Comparison of ENCODE assay signal across 16 cellular contexts in genomic region chr6:52388790-52389189, GRCh38. TPM values are rescaled to one million over a fixed set of nuclear protein-coding genes. Genes with fewer than 3 reads are reported as not detected.
DNase-seq lines count a peak whose midpoint lies in the region; ATAC-seq and TF ChIP-seq lines count a peak whose summit lies in the region.
"Had no signal": no experiment of that assay in that cellular context is flagged by ENCODE, and none has a peak within 500 bp of the region (broad histone marks: within the 10 kb centered on the region; RNA-seq: fewer than 3 reads in every experiment).

No MANE protein-coding gene starts in this region.

- peak in 1 of 2 donors; percentile 15 for TF ChIP-seq POLR2A in thyroid gland (IDR thresholded peaks at IDR 0.05)

- H3K9me3 ChIP-seq in thyroid gland = no peaks in the 10 kb centered on the region

- ATAC-seq in activated T-cell treated with anti-CD3 and anti-CD28 coated beads, Interleukin-2, amount 50 U/mL, for 72 hours (replicated peaks in 1 of 2) = no peak
- no peak for ATAC-seq in activated CD8-positive, alpha-beta T cell treated with anti-CD3 and anti-CD28 coated beads, Interleukin-2, amount 10 ng/mL, durations not matched to agents 7 days and 5 days
- ATAC-seq in GM18519 (IDR thresholded peaks at IDR 0.05; ENCODE audit: low FRiP score, unreplicated experiment) = no peak

- no peak for DNase-seq in activated T-cell treated with anti-CD3 and anti-CD28 coated beads, Interleukin-2, amount 50 U/mL, for 72 hours
- DNase-seq in activated T-cell treated with anti-CD3 and anti-CD28 coated beads, Interleukin-2, amount 50 U/mL, for 1 hour = no peak
- no peak for DNase-seq in activated CD8-positive, alpha-beta T cell treated with anti-CD3 and anti-CD28 coated beads, Interleukin-2, amount 10 ng/mL, durations not matched to agents 7 days and 5 days
- no peak for DNase-seq in immature natural killer cell
- DNase-seq in thyroid gland = peak; percentile 25 to 48
- no peak for DNase-seq in HFFc6
- DNase-seq in activated CD4-positive, alpha-beta T cell treated with anti-CD3 and anti-CD28 coated beads for 1 hour = no peak
- DNase-seq: activated CD4-positive, CD25-positive, alpha-beta regulatory T cell; activated naive CD4-positive, alpha-beta T cell treated with anti-CD3 and anti-CD28 coated beads, Interleukin-2, amount 50 U/mL, for 16 hours; effector CD4-positive, alpha-beta T cell; GM23248; retina; SHP77 had no signal

- H3K4me1 Mint-ChIP-seq in activated T-cell treated with anti-CD3 and anti-CD28 coated beads, Interleukin-2, amount 50 U/mL, for 72 hours (ENCODE audit: low read depth) = peaks cover 81% of the 10 kb centered on the region
- peaks cover 74% of the 10 kb centered on the region for H3K4me1 Mint-ChIP-seq in activated CD8-positive, alpha-beta T cell treated with anti-CD3 and anti-CD28 coated beads, Interleukin-2, amount 10 ng/mL, durations not matched to agents 7 days and 5 days (ENCODE audit: low read depth)
- H3K4me1 Mint-ChIP-seq in immature natural killer cell = peaks cover 48 to 49% of the 10 kb centered on the region in 2 donors
- H3K4me1 Mint-ChIP-seq in HFFc6 (ENCODE audit: low read depth) = peaks cover 52% of the 10 kb centered on the region

- H3K4me1 ChIP-seq in thyroid gland = peaks cover 17% of the 10 kb centered on the region in 2 donors

- H3K27ac Mint-ChIP-seq in activated T-cell treated with anti-CD3 and anti-CD28 coated beads, Interleukin-2, amount 50 U/mL, for 72 hours = peak overlapping the region; percentile 31
- peak overlapping the region; percentile 96 for H3K27ac Mint-ChIP-seq in activated CD8-positive, alpha-beta T cell treated with anti-CD3 and anti-CD28 coated beads, Interleukin-2, amount 10 ng/mL, durations not matched to agents 7 days and 5 days
- H3K27ac Mint-ChIP-seq in immature natural killer cell = peak overlapping the region; percentile 5 to 97 (median 92)
- H3K27ac Mint-ChIP-seq in HFFc6 = no peak overlapping the region

- no peaks in the 10 kb centered on the region for H3K36me3 ChIP-seq in thyroid gland

- peaks cover under 1 to 8% of the 10 kb centered on the region in 2 donors for H3K36me3 Mint-ChIP-seq in activated T-cell treated with anti-CD3 and anti-CD28 coated beads, Interleukin-2, amount 50 U/mL, for 72 hours (ENCODE audit: insufficient read depth in 2 of 2)
- peaks cover 38% of the 10 kb centered on the region for H3K36me3 Mint-ChIP-seq in activated CD8-positive, alpha-beta T cell treated with anti-CD3 and anti-CD28 coated beads, Interleukin-2, amount 10 ng/mL, durations not matched to agents 7 days and 5 days (ENCODE audit: low read depth)
- H3K36me3 Mint-ChIP-seq in immature natural killer cell (no peaks in the 10 kb centered on the region), HFFc6 (ENCODE audit: low read depth) (peaks cover 3% of the 10 kb centered on the region; the same call in 1 of the 2 replicates)

- H3K27me3 ChIP-seq in thyroid gland = no peaks in the 10 kb centered on the region

- H3K27ac ChIP-seq in thyroid gland = peak overlapping the region in 2 of 3 donors; percentile 44 to 62
- H3K27ac ChIP-seq: GM23248 had no signal

- H3K27me3 Mint-ChIP-seq in activated T-cell treated with anti-CD3 and anti-CD28 coated beads, Interleukin-2, amount 50 U/mL, for 72 hours (ENCODE audit: low read depth) = no peaks in the 10 kb centered on the region
- H3K27me3 Mint-ChIP-seq in activated CD8-positive, alpha-beta T cell treated with anti-CD3 and anti-CD28 coated beads, Interleukin-2, amount 10 ng/mL, durations not matched to agents 7 days and 5 days (ENCODE audit: low read depth) = no peaks in the 10 kb centered on the region
- peaks cover 4 to 7% (median 4%) of the 10 kb centered on the region in 3 donors for H3K27me3 Mint-ChIP-seq in immature natural killer cell (ENCODE audit: low read depth in 3 of 3)
- peaks cover 2% of the 10 kb centered on the region; the same call in 1 of the 2 replicates for H3K27me3 Mint-ChIP-seq in HFFc6 (ENCODE audit: insufficient read depth)
- H3K27me3 Mint-ChIP-seq: IgD-negative memory B cell, type B pancreatic cell had no signal

- H3K9me3 Mint-ChIP-seq in activated T-cell treated with anti-CD3 and anti-CD28 coated beads, Interleukin-2, amount 50 U/mL, for 72 hours = no peaks in the 10 kb centered on the region
- peaks cover 12% of the 10 kb centered on the region for H3K9me3 Mint-ChIP-seq in activated CD8-positive, alpha-beta T cell treated with anti-CD3 and anti-CD28 coated beads, Interleukin-2, amount 10 ng/mL, durations not matched to agents 7 days and 5 days (ENCODE audit: insufficient read depth)
- no peaks in the 10 kb centered on the region for H3K9me3 Mint-ChIP-seq in immature natural killer cell
- no peaks in the 10 kb centered on the region for H3K9me3 Mint-ChIP-seq in HFFc6
- H3K9me3 Mint-ChIP-seq: IgD-negative memory B cell had no signal

- TF ChIP-seq CTCF in thyroid gland (IDR thresholded peaks at IDR 0.05) (no peak), HFFc6 (IDR thresholded peaks at IDR 0.05) (no peak)

- POLR2A ChIA-PET in activated CD8-positive, alpha-beta T cell treated with anti-CD3 and anti-CD28 coated beads, Interleukin-2, amount 10 ng/mL, durations not matched to agents 7 days and 5 days (lab: Charles Lee) = interaction anchor here (1.0 to 3.3 kb wide), 6 partner anchors 9 to 106 kb away, joined by 4 to 58 read pairs (median 12); partner anchors contain the start of genes MCM3 and PAQR8

- 60 to 61% methylated on average over 4 of the region's 4 CpGs for WGBS in thyroid gland, 2 donors

- intact Hi-C loops in thyroid gland (cut with DNase I) = no loop called here

- no peak overlapping the region for H3K4me3 ChIP-seq in thyroid gland (replicated peaks in 1 of 3)
- H3K4me3 ChIP-seq: GM23248 had no signal

- peak overlapping the region; percentile 77 to 82 for H3K4me3 Mint-ChIP-seq in activated T-cell treated with anti-CD3 and anti-CD28 coated beads, Interleukin-2, amount 50 U/mL, for 72 hours
- H3K4me3 Mint-ChIP-seq in activated CD8-positive, alpha-beta T cell treated with anti-CD3 and anti-CD28 coated beads, Interleukin-2, amount 10 ng/mL, durations not matched to agents 7 days and 5 days = peak overlapping the region; percentile 73
- H3K4me3 Mint-ChIP-seq in immature natural killer cell (peak overlapping the region in 2 of 5 donors; percentile 26 to 73), HFFc6 (no peak overlapping the region)
- H3K4me3 Mint-ChIP-seq: type B pancreatic cell had no signal

- CTCF ChIA-PET in activated CD8-positive, alpha-beta T cell treated with anti-CD3 and anti-CD28 coated beads, Interleukin-2, amount 10 ng/mL, durations not matched to agents 7 days and 5 days (lab: Charles Lee) = interaction anchor here (1.4 to 9.1 kb wide), 11 partner anchors 8 to 109 kb away, joined by 4 to 143 read pairs (median 21); partner anchors contain the start of genes EFHC1, MCM3 and PAQR8

RNA-seq across cellular contexts. Expression of gene PAQR8, which starts 26.8 kb away (rescaled TPM):
- 10 to 100 TPM; 14.6 to 21.0 TPM for total RNA-seq in activated T-cell treated with anti-CD3 and anti-CD28 coated beads, Interleukin-2, amount 50 U/mL, for 72 hours
- total RNA-seq in activated CD8-positive, alpha-beta T cell treated with anti-CD3 and anti-CD28 coated beads, Interleukin-2, amount 10 ng/mL, durations not matched to agents 7 days and 5 days = 10 to 100 TPM; 23.0 to 25.7 TPM
- 1 to 10 TPM; 2.9 to 6.5 (median 6.2) TPM for polyA plus RNA-seq in immature natural killer cell
- 1 to 10 TPM; 2.7 to 9.7 (median 5.4) TPM for total RNA-seq in thyroid gland
- total RNA-seq in HFFc6 (2021; fragmentation: NEBNext Ultra II Directional; extraction: Animal tissue kit (Norgen Biotek cat#: 25700)) = 1 to 10 TPM; 2.8 to 3.8 (median 3.1) TPM

RNA-seq across cellular contexts. Expression of gene EFHC1, which starts 31.4 kb away (rescaled TPM):
- 1 to 10 TPM; 4.6 to 5.1 TPM for total RNA-seq in activated T-cell treated with anti-CD3 and anti-CD28 coated beads, Interleukin-2, amount 50 U/mL, for 72 hours
- total RNA-seq in activated CD8-positive, alpha-beta T cell treated with anti-CD3 and anti-CD28 coated beads, Interleukin-2, amount 10 ng/mL, durations not matched to agents 7 days and 5 days = 1 to 10 TPM; 1.4 to 2.5 TPM
- 1 to 10 TPM; 3.9 to 6.6 (median 5.0) TPM for polyA plus RNA-seq in immature natural killer cell
- total RNA-seq in thyroid gland = 10 to 100 TPM; 39.4 to 96.5 (median 41.6) TPM
- total RNA-seq in HFFc6 (2021; fragmentation: NEBNext Ultra II Directional; extraction: Animal tissue kit (Norgen Biotek cat#: 25700)) = 10 to 100 TPM in 5 of 6 experiments, 1 to 10 TPM in 1; 10.0 to 17.3 (median 13.8) TPM

Comparison
In these comparisons a context has a peak if more than half of its experiments do, and no peak if none do; other contexts are left out.
1. DNase-seq: peak in thyroid gland (2 of 2); none in activated T-cell treated with anti-CD3 and anti-CD28 coated beads, Interleukin-2, amount 50 U/mL, for 72 hours (0 of 2), activated T-cell treated with anti-CD3 and anti-CD28 coated beads, Interleukin-2, amount 50 U/mL, for 1 hour (single experiment), activated CD8-positive, alpha-beta T cell treated with anti-CD3 and anti-CD28 coated beads, Interleukin-2, amount 10 ng/mL, durations not matched to agents 7 days and 5 days (single experiment), immature natural killer cell (0 of 3), HFFc6 (single experiment) and activated CD4-positive, alpha-beta T cell treated with anti-CD3 and anti-CD28 coated beads for 1 hour (single experiment).